27 cellular contexts compared by ENCODE assay signal in genomic region chr7:150307129-150307528, GRCh38. TPM values are rescaled to one million over a fixed set of nuclear protein-coding genes. Genes with fewer than 3 reads are reported as not detected.
"Had no signal": no experiment of that assay in that cellular context is flagged by ENCODE, and none has a peak within 500 bp of the region (broad histone marks: within the 10 kb centered on the region; RNA-seq: fewer than 3 reads in every experiment).

No MANE protein-coding gene starts in this region.

- DNase-seq: activated CD4-positive, alpha-beta T cell treated with anti-CD3 and anti-CD28 coated beads for 4 hours; activated CD4-positive, alpha-beta T cell treated with anti-CD3 and anti-CD28 coated beads, Interleukin-2, amount 50 U/mL, for 48 hours; activated CD4-positive, CD25-positive, alpha-beta regulatory T cell; activated CD8-positive, alpha-beta memory T cell treated with anti-CD3 and anti-CD28 coated beads, Interleukin-2, amount 50 U/mL, for 48 hours; activated naive CD4-positive, alpha-beta T cell treated with Interleukin-2 at 50 U/mL for 16 hours; activated naive CD8-positive, alpha-beta T cell treated with anti-CD3 and anti-CD28 coated beads, Interleukin-2, amount 10 ng/mL, durations not matched to agents 7 days and 5 days; activated T-cell treated with anti-CD3 and anti-CD28 coated beads, Interleukin-2, amount 50 U/mL, for 4 hours; amniotic stem cell; left cardiac atrium; ovary; psoas muscle; right cardiac atrium; stimulated activated CD4-positive, alpha-beta T cell treated with anti-CD3 and anti-CD28 coated beads, Interleukin-1b, Interleukin-23, amount 100 ng/mL, for 48 hours; stomach; T1000 had no signal

- H3K27me3 ChIP-seq: esophagus muscularis mucosa, neutrophil, ovary, stomach, suprapubic skin, tibial nerve had no signal

- FAIRE-seq: bronchial epithelial cell, frontal cortex, islet of Langerhans had no signal

- ATAC-seq: activated T-cell treated with anti-CD3 and anti-CD28 coated beads, Interleukin-2, amount 50 U/mL, for 4 hours; left cardiac atrium; psoas muscle; right cardiac atrium; stimulated activated effector memory CD8-positive, alpha-beta T cell treated with anti-CD3 and anti-CD28 coated beads, Interleukin-12 subunit alpha, Interleukin-12 subunit beta, amount 100 ng/mL, for 72 hours had no signal

- H3K9me3 ChIP-seq: esophagus muscularis mucosa, neutrophil, ovary, psoas muscle, stomach, suprapubic skin, tibial nerve had no signal

- H3K4me1 ChIP-seq: esophagus muscularis mucosa, psoas muscle, stomach, suprapubic skin, tibial nerve had no signal

- H3K4me3 ChIP-seq: coronary artery, esophagus muscularis mucosa, ovary, psoas muscle, stomach, suprapubic skin, tibial nerve had no signal

- H3K27ac ChIP-seq: coronary artery, esophagus muscularis mucosa, ovary, psoas muscle, stomach, suprapubic skin, tibial nerve had no signal

- H3K36me3 ChIP-seq: esophagus muscularis mucosa, neutrophil, ovary, stomach, suprapubic skin, tibial nerve had no signal

RNA-seq across cellular contexts. Expression of gene LRRC61, which starts 16.0 kb away (rescaled TPM):
- total RNA-seq: myocyte had no signal

RNA-seq across cellular contexts. Expression of gene RARRES2, which starts 34.3 kb away (rescaled TPM):
- total RNA-seq: activated CD8-positive, alpha-beta memory T cell treated with anti-CD3 and anti-CD28 coated beads for 36 hours; activated naive CD8-positive, alpha-beta T cell treated with anti-CD3 and anti-CD28 coated beads, Interleukin-2, amount 10 ng/mL, durations not matched to agents 7 days and 5 days; mononuclear cell had no signal
